ENCODE assay signal across 22 cellular contexts in genomic region chr16:1999866-2000514, GRCh38. TPM values are rescaled to one million over a fixed set of nuclear protein-coding genes. Genes with fewer than 3 reads are reported as not detected.
"Had no signal": no experiment of that assay in that cellular context is flagged by ENCODE, and none has a peak within 500 bp of the region (broad histone marks: within the 10 kb centered on the region; RNA-seq: fewer than 3 reads in every experiment).

No MANE protein-coding gene starts in this region.

- DNase-seq: activated B cell treated with CpG ODN at 0.5 μM for 24 hours; activated CD4-positive, alpha-beta T cell treated with anti-CD3 and anti-CD28 coated beads for 4 hours; activated CD4-positive, alpha-beta T cell treated with anti-CD3 and anti-CD28 coated beads, Interleukin-2, amount 50 U/mL, for 48 hours; activated effector memory CD4-positive, alpha-beta T cell treated with Interleukin-2 at 50 U/mL for 16 hours; activated naive CD4-positive, alpha-beta T cell treated with anti-CD3 and anti-CD28 coated beads for 36 hours; activated naive CD8-positive, alpha-beta T cell treated with anti-CD3 and anti-CD28 coated beads, Interleukin-2, amount 10 ng/mL, durations not matched to agents 7 days and 5 days; activated T-cell treated with anti-CD3 and anti-CD28 coated beads, Interleukin-2, amount 50 U/mL, for 72 hours; amniotic stem cell; colonic mucosa; glutamatergic neuron; hippocampal formation; left ventricle myocardium inferior; naive thymus-derived CD8-positive, alpha-beta T cell; stimulated activated CD4-positive, alpha-beta T cell treated with anti-CD3 and anti-CD28 coated beads, Interleukin-4, amount 100 ng/mL, for 24 hours; stimulated activated naive CD4-positive, alpha-beta T cell treated with Interleukin-2 at 50 U/mL for 16 hours; T-helper 17 cell had no signal

- ATAC-seq: activated T-cell treated with anti-CD3 and anti-CD28 coated beads, Interleukin-2, amount 50 U/mL, for 72 hours; naive thymus-derived CD8-positive, alpha-beta T cell; T-helper 17 cell had no signal

RNA-seq across cellular contexts. Expression of gene NOXO1, which starts 18.7 kb away (rescaled TPM):
- total RNA-seq: activated naive CD4-positive, alpha-beta T cell treated with anti-CD3 and anti-CD28 coated beads for 36 hours; left ventricle myocardium inferior; thoracic aorta had no signal

RNA-seq across cellular contexts. Expression of gene NPW, which starts 19.6 kb away (rescaled TPM):
- total RNA-seq: breast epithelium; esophagus muscularis mucosa; frontal cortex; left ventricle myocardium inferior; naive thymus-derived CD8-positive, alpha-beta T cell; osteoblast; thoracic aorta; vagina had no signal
